ENCODE assay signal across 25 cellular contexts in the genomic region with DNA sequence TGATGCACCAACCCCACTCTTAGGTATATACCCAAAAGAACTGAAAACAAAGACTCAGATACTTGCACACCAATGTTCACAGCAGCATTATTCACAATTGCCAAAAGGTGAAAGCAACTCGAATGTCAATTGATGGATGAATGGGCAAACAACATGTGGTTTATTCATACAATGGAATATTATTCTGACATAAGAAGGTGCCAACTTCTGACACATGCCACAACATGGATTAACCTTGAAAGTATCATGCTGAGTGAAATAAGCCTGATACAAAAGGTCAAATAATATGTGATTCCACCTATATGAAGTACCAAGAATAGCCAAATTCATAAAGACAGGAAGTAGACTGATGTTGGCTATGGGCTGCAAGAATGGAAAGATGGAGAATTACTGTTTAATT. TPM values are rescaled to one million over a fixed set of nuclear protein-coding genes. Genes with fewer than 3 reads are reported as not detected.
"Had no signal": no experiment of that assay in that cellular context is flagged by ENCODE, and none has a peak within 500 bp of the region (broad histone marks: within the 10 kb centered on the region; RNA-seq: fewer than 3 reads in every experiment).

No MANE protein-coding gene starts in this region.

- H3K27ac ChIP-seq: stomach, suprapubic skin, testis, thoracic aorta, thyroid gland, tibial artery, tibial nerve, transverse colon, upper lobe of left lung, upper lobe of right lung, uterus, vagina had no signal

- FAIRE-seq: urothelium cell line had no signal

- H3K4me1 ChIP-seq: stomach, suprapubic skin, testis, thyroid gland, tibial artery, tibial nerve, transverse colon, upper lobe of left lung, upper lobe of right lung, uterus, vagina had no signal

- H3K36me3 ChIP-seq: stomach, suprapubic skin, thoracic aorta, thyroid gland, tibial artery, tibial nerve, transverse colon, upper lobe of left lung, upper lobe of right lung, uterus, vagina had no signal

- H3K4me3 ChIP-seq: stomach, suprapubic skin, testis, thoracic aorta, thyroid gland, tibial artery, tibial nerve, transverse colon, upper lobe of left lung, upper lobe of right lung, uterus, vagina had no signal

- DNase-seq: stimulated activated CD4-positive, alpha-beta T cell treated with anti-CD3 and anti-CD28 coated beads, Interleukin-2, amount 100 ng/mL, for 48 hours; stimulated activated CD4-positive, alpha-beta T cell treated with anti-CD3 and anti-CD28 coated beads, Interleukin-4, amount 100 ng/mL, for 1 hour; stimulated activated CD4-positive, alpha-beta T cell treated with anti-CD3 and anti-CD28 coated beads, Interleukin-4, amount 100 ng/mL, for 24 hours; stimulated activated CD4-positive, alpha-beta T cell treated with anti-CD3 and anti-CD28 coated beads, Interleukin-4, amount 100 ng/mL, for 4 hours; stimulated activated CD8-positive, alpha-beta memory T cell treated with anti-CD3 and anti-CD28 coated beads, Interleukin-4, amount 100 ng/mL, for 48 hours; stimulated activated naive B cell treated with anti-CD40 and anti-IgM and Interleukin-4, amounts not matched to agents 10 μg/mL and 1 μg/mL and 100 μg/mL, for 72 hours; stimulated activated naive CD4-positive, alpha-beta T cell; stimulated activated naive CD4-positive, alpha-beta T cell treated with Interleukin-2 at 50 U/mL for 16 hours; stimulated activated naive CD8-positive, alpha-beta T cell treated with anti-CD3 and anti-CD28 coated beads, Interleukin-15, amount 100 ng/mL, for 72 hours; stimulated activated naive CD8-positive, alpha-beta T cell treated with anti-CD3 and anti-CD28 coated beads, Interleukin-15, Interleukin-2, amounts not matched to agents 100 U/mL and 50 U/mL, for 24 hours; stomach; substantia nigra; testis; thyroid gland; tibial artery; transverse colon; trophoblast cell; upper lobe of left lung; upper lobe of right lung; uterus had no signal

- H3K9me3 ChIP-seq: stomach, suprapubic skin, testis, thoracic aorta, thyroid gland, tibial artery, tibial nerve, transverse colon, upper lobe of left lung, upper lobe of right lung, uterus, vagina had no signal

- H3K27me3 ChIP-seq: stomach, suprapubic skin, testis, thyroid gland, tibial artery, tibial nerve, transverse colon, upper lobe of left lung, upper lobe of right lung, uterus, vagina had no signal

RNA-seq across cellular contexts. Expression of gene CTNND2, which starts 35.0 kb away (rescaled TPM):
- total RNA-seq: thoracic aorta had no signal
